Comparison of ENCODE assay signal across 22 cellular contexts in the genomic region with DNA sequence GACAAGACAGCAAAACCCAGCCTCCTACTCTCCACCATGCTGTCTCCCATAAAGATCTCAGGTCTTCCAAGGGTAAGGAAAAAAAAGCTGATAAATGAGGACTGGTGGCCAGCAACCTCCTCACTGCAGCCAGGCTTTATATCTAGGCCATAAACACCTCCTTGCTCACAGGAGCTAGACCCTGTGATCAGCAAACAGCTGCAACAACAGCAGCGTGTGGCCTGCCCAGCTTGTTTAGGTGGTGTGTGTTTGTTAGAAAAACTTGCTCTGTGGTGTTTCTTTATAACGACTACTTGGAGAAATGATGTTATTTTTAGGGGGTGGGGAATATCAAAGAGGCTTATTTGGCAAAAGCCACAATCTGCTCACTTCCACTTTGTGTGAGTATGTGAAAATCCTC.
A peak's percentile ranks its signal among the peaks of the same experiment; 100 is the strongest.
DNase-seq lines count a peak whose midpoint lies in the region; TF ChIP-seq lines count a peak whose summit lies in the region.
"Had no signal": no experiment of that assay in that cellular context is flagged by ENCODE, and none has a peak within 500 bp of the region (broad histone marks: within the 10 kb centered on the region; RNA-seq: fewer than 3 reads in every experiment).

No MANE protein-coding gene starts in this region.

- no peak overlapping the region for H3K4me3 ChIP-seq in prostate gland
- H3K4me3 ChIP-seq: A549; BLaER1 treated with 17β-estradiol and CSF1 and Interleukin-3, amounts not matched to agents 10 nM and 100 nM; GM23248 had no signal

- no peaks in the 10 kb centered on the region for H3K9me3 Mint-ChIP-seq in dendritic cell treated with granulocyte-macrophage colony-stimulating factor and Interleukin-4, amounts not matched to agents 40 ng/mL and 50 ng/mL, for 4 days
- H3K9me3 Mint-ChIP-seq: CD14-positive monocyte; CD4-positive, alpha-beta T cell; CD8-positive, alpha-beta memory T cell had no signal

- no peaks in the 10 kb centered on the region for H3K36me3 Mint-ChIP-seq in dendritic cell treated with granulocyte-macrophage colony-stimulating factor and Interleukin-4, amounts not matched to agents 40 ng/mL and 50 ng/mL, for 4 days (ENCODE audit: low read depth)
- H3K36me3 Mint-ChIP-seq: CD14-positive monocyte; CD8-positive, alpha-beta memory T cell had no signal

- peaks cover 13% of the 10 kb centered on the region for H3K4me1 Mint-ChIP-seq in dendritic cell treated with granulocyte-macrophage colony-stimulating factor and Interleukin-4, amounts not matched to agents 40 ng/mL and 50 ng/mL, for 4 days (ENCODE audit: low read depth)
- H3K4me1 Mint-ChIP-seq: CD8-positive, alpha-beta memory T cell had no signal

- H3K27ac Mint-ChIP-seq in dendritic cell treated with granulocyte-macrophage colony-stimulating factor and Interleukin-4, amounts not matched to agents 40 ng/mL and 50 ng/mL, for 4 days: peak overlapping the region; percentile 93
- H3K27ac Mint-ChIP-seq: CD14-positive monocyte; CD4-positive, alpha-beta T cell; CD8-positive, alpha-beta memory T cell had no signal

- H3K36me3 ChIP-seq in prostate gland: no peaks in the 10 kb centered on the region
- H3K36me3 ChIP-seq: BE2C; BLaER1 treated with 17β-estradiol and CSF1 and Interleukin-3, amounts not matched to agents 10 nM and 100 nM had no signal

- no peaks in the 10 kb centered on the region for H3K4me1 ChIP-seq in prostate gland (replicated peaks)
- H3K4me1 ChIP-seq: A549; BE2C; BLaER1 treated with 17β-estradiol and CSF1 and Interleukin-3, amounts not matched to agents 10 nM and 100 nM had no signal

- H3K27me3 ChIP-seq in prostate gland (replicated peaks; ENCODE audit: insufficient read depth): no peaks in the 10 kb centered on the region
- H3K27me3 ChIP-seq: BE2C; BLaER1 treated with 17β-estradiol and CSF1 and Interleukin-3, amounts not matched to agents 10 nM and 100 nM had no signal

- no peaks in the 10 kb centered on the region for H3K9me3 ChIP-seq in prostate gland
- H3K9me3 ChIP-seq: A549; BE2C; BLaER1 treated with 17β-estradiol and CSF1 and Interleukin-3, amounts not matched to agents 10 nM and 100 nM had no signal

- 68% methylated on average over 2 of the region's 2 CpGs for WGBS in prostate gland

- no peak for TF ChIP-seq POLR2A in prostate gland (IDR thresholded peaks at IDR 0.05)

- DNase-seq in MV-4-11 (lab: John Stamatoyannopoulos, UW) (peak; percentile 52), RPMI8226 (peak; percentile 2), NCI-H128 (lab: John Stamatoyannopoulos, UW; ENCODE audit: unreplicated experiment) (no peak), HK-2 (ENCODE audit: unreplicated experiment) (no peak), NCI-H524 treated with DMSO at 0.1 percent for 48 hours (lab: John Stamatoyannopoulos, UW) (no peak), prostate gland (ENCODE audit: low spot score) (no peak)
- DNase-seq: 8988T; ACHN; AML-193; BE2C; CD4-positive, alpha-beta T cell; CD8-positive, alpha-beta memory T cell; DMS 273 treated with DMSO at 0.1 percent for 48 hours; DMS79; EL; GM23248; H7; HCEC 1CT had no signal

- no peak overlapping the region for H3K4me3 Mint-ChIP-seq in dendritic cell treated with granulocyte-macrophage colony-stimulating factor and Interleukin-4, amounts not matched to agents 40 ng/mL and 50 ng/mL, for 4 days
- H3K4me3 Mint-ChIP-seq: CD14-positive monocyte; CD4-positive, alpha-beta T cell; CD8-positive, alpha-beta memory T cell had no signal

- no peak for TF ChIP-seq CTCF in prostate gland (IDR thresholded peaks at IDR 0.05)

- intact Hi-C loops in dendritic cell treated with granulocyte-macrophage colony-stimulating factor and Interleukin-4, amounts not matched to agents 40 ng/mL and 50 ng/mL, for 4 days (cut with micrococcal nuclease): no loop called here
- intact Hi-C loops in prostate gland (cut with DNase I): no loop called here

- no peaks in the 10 kb centered on the region for H3K27me3 Mint-ChIP-seq in dendritic cell treated with granulocyte-macrophage colony-stimulating factor and Interleukin-4, amounts not matched to agents 40 ng/mL and 50 ng/mL, for 4 days
- H3K27me3 Mint-ChIP-seq: CD8-positive, alpha-beta memory T cell had no signal

- no peak overlapping the region for H3K27ac ChIP-seq in prostate gland
- H3K27ac ChIP-seq: A549; BLaER1 treated with 17β-estradiol and CSF1 and Interleukin-3, amounts not matched to agents 10 nM and 100 nM; GM23248 had no signal

Comparison
In these comparisons a context has a peak if more than half of its experiments do, and no peak if none do; other contexts are left out.
1. DNase-seq: peak in MV-4-11 (single experiment) and RPMI8226 (single experiment); none in NCI-H128 (single experiment), HK-2 (single experiment), NCI-H524 treated with DMSO at 0.1 percent for 48 hours (single experiment) and prostate gland (single experiment).